9 cellular contexts compared by ENCODE assay signal in the genomic region with DNA sequence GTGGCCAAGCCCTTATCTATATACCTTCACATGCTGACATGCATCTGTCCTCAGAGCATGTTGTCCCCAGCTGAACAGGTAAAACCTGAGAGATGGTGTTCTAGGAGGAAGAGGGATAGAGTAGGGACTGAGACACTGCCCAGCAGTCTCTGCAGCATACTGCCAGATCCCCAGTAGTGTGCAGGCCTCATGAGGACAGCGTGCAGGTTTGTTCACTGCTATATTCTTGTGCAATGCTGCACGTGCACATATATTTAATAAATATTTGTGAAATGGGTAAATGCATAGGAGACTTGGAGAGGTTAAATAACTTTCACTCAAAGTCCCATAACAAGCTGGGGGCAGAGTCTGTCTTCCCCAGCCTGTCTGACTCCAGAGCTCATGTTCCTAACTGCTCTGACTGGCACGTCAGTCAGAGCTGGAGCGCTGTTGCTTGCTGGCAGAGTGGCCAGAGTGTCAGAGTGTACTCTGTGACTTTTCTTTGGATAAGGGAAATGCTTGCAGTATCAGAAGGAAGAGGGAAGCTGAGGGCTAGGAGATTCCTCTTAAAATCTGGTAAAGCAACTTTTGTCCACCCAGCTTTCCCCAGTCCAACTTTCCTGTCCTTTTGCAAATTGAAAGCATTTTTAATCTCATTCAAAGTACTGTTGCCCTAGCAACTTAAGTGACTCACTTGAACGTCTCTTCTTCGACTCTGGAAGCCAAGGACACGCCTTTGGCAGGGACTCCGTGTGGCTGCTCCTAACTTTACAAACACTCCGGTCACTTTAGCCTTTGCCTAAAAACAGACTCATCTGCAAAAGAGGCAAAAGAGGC. TPM values are rescaled to one million over a fixed set of nuclear protein-coding genes. Genes with fewer than 3 reads are reported as not detected.
A peak's percentile ranks its signal among the peaks of the same experiment; 100 is the strongest.
DNase-seq lines count a peak whose midpoint lies in the region; ATAC-seq, FAIRE-seq and TF ChIP-seq lines count a peak whose summit lies in the region.
"Had no signal": no experiment of that assay in that cellular context is flagged by ENCODE, and none has a peak within 500 bp of the region (broad histone marks: within the 10 kb centered on the region; RNA-seq: fewer than 3 reads in every experiment).

No MANE protein-coding gene starts in this region.

- no peaks in the 10 kb centered on the region for H3K27me3 Mint-ChIP-seq in activated CD8-positive, alpha-beta memory T cell treated with anti-CD3 and anti-CD28 coated beads, Interleukin-2, amount 10 ng/mL, durations not matched to agents 7 days and 5 days

- H3K4me2 ChIP-seq in endothelial cell of umbilical vein (ENCODE audit: insufficient read depth, low read length) = peak overlapping the region; percentile 32

- H3K27ac ChIP-seq in endothelial cell of umbilical vein (ENCODE audit: insufficient read depth, low read depth, low read length) (no peak overlapping the region), mucosa of rectum (ENCODE audit: low read depth in 2 of 2, low read length in 2 of 2) (peak overlapping the region; percentile 38 to 59), vagina (peak overlapping the region; percentile 73)

- intact Hi-C loops in endothelial cell of umbilical vein (cut with micrococcal nuclease) = no loop called here
- intact Hi-C loops in vagina (cut with DNase I) = no loop called here

- TF ChIP-seq POLR2A in endothelial cell of umbilical vein (IDR thresholded peaks at IDR 0.05; ENCODE audit: low read depth, low read length) = no peak
- no peak for TF ChIP-seq POLR2A in vagina (IDR thresholded peaks at IDR 0.05)

- DNase-seq in NCI-H345 (lab: John Stamatoyannopoulos, UW) (peak; percentile 8), NCI-H345 treated with DMSO at 0.1 percent for 48 hours (lab: John Stamatoyannopoulos, UW; ENCODE audit: unreplicated experiment) (no peak), endothelial cell of umbilical vein (ENCODE audit: low read depth, low spot score) (peak; percentile 40), vagina (ENCODE audit: extremely low spot score in 2 of 2) (peak in 1 of 2 donors; percentile 94)
- no peak for DNase-seq in activated CD8-positive, alpha-beta memory T cell treated with anti-CD3 and anti-CD28 coated beads, Interleukin-2, amount 10 ng/mL, durations not matched to agents 7 days and 5 days

- no peaks in the 10 kb centered on the region for H3K36me3 Mint-ChIP-seq in activated CD8-positive, alpha-beta memory T cell treated with anti-CD3 and anti-CD28 coated beads, Interleukin-2, amount 10 ng/mL, durations not matched to agents 7 days and 5 days

- no peak overlapping the region for H3K27ac Mint-ChIP-seq in activated CD8-positive, alpha-beta memory T cell treated with anti-CD3 and anti-CD28 coated beads, Interleukin-2, amount 10 ng/mL, durations not matched to agents 7 days and 5 days
- H3K27ac Mint-ChIP-seq: T-helper 2 cell treated with Interferon-gamma antibody and Interleukin-4, amounts not matched to agents 5 μg/mL and 100 μg/mL, for 36 hours had no signal

- no peak for ATAC-seq in activated CD8-positive, alpha-beta memory T cell treated with anti-CD3 and anti-CD28 coated beads, Interleukin-2, amount 10 ng/mL, durations not matched to agents 7 days and 5 days
- ATAC-seq in GM21619 (IDR thresholded peaks at IDR 0.05; ENCODE audit: unreplicated experiment) (no peak), GM21576 (IDR thresholded peaks at IDR 0.05; ENCODE audit: unreplicated experiment) (no peak)

- H3K4me1 ChIP-seq in endothelial cell of umbilical vein (ENCODE audit: control insufficient read depth, extremely low read depth, insufficient read depth, low read length) (no peaks in the 10 kb centered on the region), mucosa of rectum (ENCODE audit: control insufficient read depth in 2 of 2, insufficient read depth in 2 of 2, low read length in 2 of 2) (peaks cover 8 to 13% of the 10 kb centered on the region in 2 donors), vagina (peaks cover 40% of the 10 kb centered on the region)

- POLR2A ChIA-PET in endothelial cell of umbilical vein (lab: Charles Lee) = no interaction called here

- H3K4me3 ChIP-seq in endothelial cell of umbilical vein (replicated peaks in 1 of 3; ENCODE audit: insufficient read depth in 1 of 3, low read depth in 1 of 3, low read length in 3 of 3) (no peak overlapping the region), mucosa of rectum (ENCODE audit: low read length in 2 of 2) (peak overlapping the region in 1 of 2 donors; percentile 24), vagina (peak overlapping the region; percentile 9 to 25)

- H3K9me3 ChIP-seq in endothelial cell of umbilical vein (replicated peaks; ENCODE audit: control insufficient read depth, insufficient read depth, low read length) (no peaks in the 10 kb centered on the region), mucosa of rectum (ENCODE audit: control insufficient read depth in 2 of 2, low read length in 2 of 2) (no peaks in the 10 kb centered on the region), vagina (no peaks in the 10 kb centered on the region)

- H3K36me3 ChIP-seq in endothelial cell of umbilical vein (ENCODE audit: control insufficient read depth in 2 of 2, extremely low read depth in 1 of 2, insufficient read depth in 2 of 2, low read length in 2 of 2) = peaks cover 0 to 3% of the 10 kb centered on the region in 2 experiments
- H3K36me3 ChIP-seq in mucosa of rectum (ENCODE audit: control insufficient read depth in 2 of 2, insufficient read depth in 2 of 2, low read length in 2 of 2) = peaks cover 14 to 20% of the 10 kb centered on the region in 2 donors
- H3K36me3 ChIP-seq in vagina = peaks cover 0 to 4% of the 10 kb centered on the region in 2 donors

- CTCF ChIA-PET in endothelial cell of umbilical vein (lab: Charles Lee) = interaction anchor here (0.7 to 2.4 kb wide), 3 partner anchors 25 to 165 kb away, joined by 3 to 12 read pairs (median 3); no protein-coding TSS in a partner anchor
- CTCF ChIA-PET in activated CD8-positive, alpha-beta memory T cell treated with anti-CD3 and anti-CD28 coated beads, Interleukin-2, amount 10 ng/mL, durations not matched to agents 7 days and 5 days (lab: Charles Lee) = interaction anchor here (1.0 kb wide), 1 partner anchor 15 kb away, joined by 3 read pairs; a partner anchor contains a TSS

- no peaks in the 10 kb centered on the region for H3K4me1 Mint-ChIP-seq in activated CD8-positive, alpha-beta memory T cell treated with anti-CD3 and anti-CD28 coated beads, Interleukin-2, amount 10 ng/mL, durations not matched to agents 7 days and 5 days

- no peaks in the 10 kb centered on the region for H4K20me1 ChIP-seq in endothelial cell of umbilical vein (replicated peaks; ENCODE audit: control insufficient read depth, extremely low read depth, insufficient read depth, low read length)

- no TSS peak for BruUV-seq in endothelial cell of umbilical vein (replicated peaks; lab: Mats Ljungman, UMichigan)

- no peaks in the 10 kb centered on the region for H3K9me1 ChIP-seq in endothelial cell of umbilical vein (replicated peaks; ENCODE audit: control insufficient read depth, extremely low read depth, insufficient read depth, low read length)

- no peaks in the 10 kb centered on the region for H3K79me2 ChIP-seq in endothelial cell of umbilical vein (ENCODE audit: control insufficient read depth, insufficient read depth, low read length)

- H3K9me3 Mint-ChIP-seq in activated CD8-positive, alpha-beta memory T cell treated with anti-CD3 and anti-CD28 coated beads, Interleukin-2, amount 10 ng/mL, durations not matched to agents 7 days and 5 days (ENCODE audit: low read depth) = no peaks in the 10 kb centered on the region
- H3K9me3 Mint-ChIP-seq: T-helper 2 cell treated with Interferon-gamma antibody and Interleukin-4, amounts not matched to agents 5 μg/mL and 100 μg/mL, for 36 hours had no signal

- peak; percentile 75 for FAIRE-seq in endothelial cell of umbilical vein (lab: Jason Lieb, UNC)

- dilution Hi-C loops in endothelial cell of umbilical vein (cut with MboI; ENCODE audit: extremely low pct_ligation_motif_present, low sequenced_read_pairs) = no loop called here

- no peak for TF ChIP-seq CTCF in endothelial cell of umbilical vein (IDR thresholded peaks at IDR 0.05; ENCODE audit: extremely low read depth in 1 of 2, insufficient read depth in 1 of 2, low read depth in 1 of 2, low read length in 2 of 2)
- TF ChIP-seq CTCF in vagina (IDR thresholded peaks at IDR 0.05) = no peak

- H3K27me3 ChIP-seq in endothelial cell of umbilical vein (ENCODE audit: control insufficient read depth in 2 of 2, insufficient read depth in 2 of 2, low read length in 2 of 2) (no peaks in the 10 kb centered on the region), mucosa of rectum (ENCODE audit: control insufficient read depth in 2 of 2, insufficient read depth in 2 of 2, low read length in 2 of 2) (no peaks in the 10 kb centered on the region), vagina (no peaks in the 10 kb centered on the region)

- H2AFZ ChIP-seq in endothelial cell of umbilical vein (ENCODE audit: low read depth, low read length) = no peak overlapping the region

- no peak overlapping the region for H3K4me3 Mint-ChIP-seq in activated CD8-positive, alpha-beta memory T cell treated with anti-CD3 and anti-CD28 coated beads, Interleukin-2, amount 10 ng/mL, durations not matched to agents 7 days and 5 days
- H3K4me3 Mint-ChIP-seq: T-helper 2 cell treated with Interferon-gamma antibody and Interleukin-4, amounts not matched to agents 5 μg/mL and 100 μg/mL, for 36 hours had no signal

- H3K9ac ChIP-seq in endothelial cell of umbilical vein (replicated peaks; ENCODE audit: extremely low read depth, insufficient read depth, low read length) (no peak overlapping the region), mucosa of rectum (ENCODE audit: low read depth in 1 of 2, low read length in 2 of 2) (no peak overlapping the region)

RNA-seq across cellular contexts. Expression of a gene that starts 14.9 kb away (rescaled TPM):
- total RNA-seq in endothelial cell of umbilical vein (10.1 and 12.3 TPM in 2 replicates), vagina (10.1 TPM)
- polyA plus RNA-seq in endothelial cell of umbilical vein = 3.8 and 6.0 TPM in 2 replicates
- polyA plus RNA-seq in endothelial cell of umbilical vein (2011; cell fraction: cytosol; rRNA removed) = 5.3 and 5.9 TPM in 2 replicates
- polyA plus RNA-seq in endothelial cell of umbilical vein (2011; cell fraction: nucleus; rRNA removed) = 9.0 and 10.0 TPM in 2 replicates
- polyA plus RNA-seq in endothelial cell of umbilical vein (2012) = 7.3 and 9.3 TPM in 2 replicates
- 13.1 and 13.2 TPM in 2 replicates for polyA minus RNA-seq in endothelial cell of umbilical vein
- 12.7 TPM for polyA minus RNA-seq in endothelial cell of umbilical vein (2011; cell fraction: cytosol; rRNA and poly(A)+ RNA removed)
- 12.4 and 18.7 TPM in 2 replicates for polyA minus RNA-seq in endothelial cell of umbilical vein (2011; cell fraction: nucleus; rRNA and poly(A)+ RNA removed)
- total RNA-seq in activated CD8-positive, alpha-beta memory T cell treated with anti-CD3 and anti-CD28 coated beads, Interleukin-2, amount 10 ng/mL, durations not matched to agents 7 days and 5 days = 1 to 10 TPM; 3.7 to 6.3 TPM

RNA-seq across cellular contexts. Expression of a gene that starts 40.1 kb away (rescaled TPM):
- total RNA-seq in endothelial cell of umbilical vein (15.3 and 18.7 TPM in 2 replicates), vagina (47.1 TPM)
- 5.3 and 6.0 TPM in 2 replicates for polyA plus RNA-seq in endothelial cell of umbilical vein
- polyA plus RNA-seq in endothelial cell of umbilical vein (2011; cell fraction: cytosol; rRNA removed) = 6.0 and 6.8 TPM in 2 replicates
- polyA plus RNA-seq in endothelial cell of umbilical vein (2011; cell fraction: nucleus; rRNA removed) = 18.7 and 19.0 TPM in 2 replicates
- 4.4 and 4.9 TPM in 2 replicates for polyA plus RNA-seq in endothelial cell of umbilical vein (2012)
- polyA minus RNA-seq in endothelial cell of umbilical vein = 34.8 and 38.1 TPM in 2 replicates
- polyA minus RNA-seq in endothelial cell of umbilical vein (2011; cell fraction: cytosol; rRNA and poly(A)+ RNA removed) = 7.3 TPM
- polyA minus RNA-seq in endothelial cell of umbilical vein (2011; cell fraction: nucleus; rRNA and poly(A)+ RNA removed) = 50.3 and 59.5 TPM in 2 replicates
- 1 to 10 TPM; 6.4 to 6.8 TPM for total RNA-seq in activated CD8-positive, alpha-beta memory T cell treated with anti-CD3 and anti-CD28 coated beads, Interleukin-2, amount 10 ng/mL, durations not matched to agents 7 days and 5 days

Comparison
In these comparisons a context has a peak if more than half of its experiments do, and no peak if none do; other contexts are left out.
1. DNase-seq: peak in NCI-H345 (single experiment) and endothelial cell of umbilical vein (single experiment); none in NCI-H345 treated with DMSO at 0.1 percent for 48 hours (single experiment) and activated CD8-positive, alpha-beta memory T cell treated with anti-CD3 and anti-CD28 coated beads, Interleukin-2, amount 10 ng/mL, durations not matched to agents 7 days and 5 days (single experiment).
2. H3K4me3 ChIP-seq: peak in vagina (2 of 2); none in endothelial cell of umbilical vein (0 of 3).